ENCODE assay signal across 23 cellular contexts in genomic region chr3:177493091-177493490, GRCh38.
"Had no signal": no experiment of that assay in that cellular context is flagged by ENCODE, and none has a peak within 500 bp of the region (broad histone marks: within the 10 kb centered on the region; RNA-seq: fewer than 3 reads in every experiment).

No MANE protein-coding gene starts in this region.

- H3K4me3 ChIP-seq: MG63, Peyer's patch, SJCRH30 had no signal

- ATAC-seq: HepG2, PC-3, Right ventricle myocardium inferior, SK-N-SH treated with all-trans-retinoic acid at 6 μM for 48 hours had no signal

- DNase-seq: IMR-90, Karpas-422, KG1, MG63, NCI-H1092 treated with DMSO at 0.1 percent for 48 hours, NCI-H1436, NCI-H1694, NCI-H187 treated with DMSO at 0.1 percent for 48 hours, NCI-H2081, NCI-H2107, NCI-H2227 treated with DMSO at 0.1 percent for 48 hours, NCI-H446, NCI-H510A, NCI-H524 treated with DMSO at 0.1 percent for 48 hours, NCI-H69, NCI-H774, PC-3, Peyer's patch, SHP77 treated with DMSO at 0.1 percent for 48 hours, SJCRH30 had no signal

- H3K27me3 ChIP-seq: MG63, Peyer's patch, SJCRH30 had no signal

- H3K27ac ChIP-seq: Peyer's patch, SJCRH30 had no signal

- H3K9me3 ChIP-seq: MG63, Peyer's patch, SJCRH30 had no signal

- H3K36me3 ChIP-seq: MG63, Peyer's patch, SJCRH30 had no signal
